Comparison of ENCODE assay signal across 16 cellular contexts in the genomic region with DNA sequence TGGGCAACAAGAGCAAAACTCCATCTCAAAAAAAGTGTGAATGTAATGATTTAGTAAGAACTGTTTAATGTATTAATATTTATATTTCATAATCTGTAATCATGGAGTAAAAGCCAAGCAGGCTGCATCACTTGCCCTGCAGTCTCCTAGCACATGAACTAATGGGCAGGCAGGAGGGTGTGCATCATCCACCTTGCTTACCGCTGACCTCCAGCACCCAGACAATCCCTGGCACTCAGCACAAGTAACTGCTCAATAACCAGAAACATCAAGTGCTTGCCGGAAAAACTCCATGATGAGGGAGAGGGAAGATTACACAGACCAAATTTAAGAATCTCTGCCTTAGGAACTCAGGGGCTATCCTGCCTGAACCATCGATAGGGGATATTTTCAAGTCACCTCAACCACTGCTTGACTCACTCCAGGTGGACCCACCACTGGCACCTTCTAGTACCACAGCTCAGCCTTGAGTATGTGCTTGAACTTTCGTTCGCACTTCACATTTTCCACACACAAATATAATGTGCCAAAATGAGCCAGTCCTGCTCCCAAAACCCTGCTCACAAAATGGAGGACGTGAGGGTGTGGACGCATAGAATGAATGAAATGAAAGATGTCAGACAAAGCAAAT. TPM values are rescaled to one million over a fixed set of nuclear protein-coding genes. Genes with fewer than 3 reads are reported as not detected.
A peak's percentile ranks its signal among the peaks of the same experiment; 100 is the strongest.
DNase-seq lines count a peak whose midpoint lies in the region; ATAC-seq and TF ChIP-seq lines count a peak whose summit lies in the region.
"Had no signal": no experiment of that assay in that cellular context is flagged by ENCODE, and none has a peak within 500 bp of the region (broad histone marks: within the 10 kb centered on the region; RNA-seq: fewer than 3 reads in every experiment).

No MANE protein-coding gene starts in this region.

- H3K9ac ChIP-seq in OCI-LY1 (ENCODE audit: low read length) (no peak overlapping the region), GM23248 (no peak overlapping the region)
- H3K9ac ChIP-seq: neural progenitor cell had no signal

- H3K4me1 ChIP-seq in CD4-positive, CD25-positive, alpha-beta regulatory T cell (ENCODE audit: control insufficient read depth, insufficient read depth, low read length, poor library complexity, severe bottlenecking): peaks cover 78% of the 10 kb centered on the region
- H3K4me1 ChIP-seq in OCI-LY1 (ENCODE audit: insufficient read depth, low read length, severe bottlenecking) (peaks cover 89% of the 10 kb centered on the region), esophagus squamous epithelium (peaks cover 64 to 100% (median 74%) of the 10 kb centered on the region in 3 donors), GM23248 (ENCODE audit: insufficient read depth) (peaks cover 28% of the 10 kb centered on the region)

- H3K4me1 Mint-ChIP-seq in CD4-positive, CD25-positive, alpha-beta regulatory T cell: peaks cover 32 to 93% (median 67%) of the 10 kb centered on the region in 4 donors
- H3K4me1 Mint-ChIP-seq in endothelial cell (ENCODE audit: unreplicated experiment) (peaks cover 44% of the 10 kb centered on the region), progenitor cell of endocrine pancreas (ENCODE audit: low read depth) (peaks cover 46% of the 10 kb centered on the region)

- peak overlapping the region; percentile 4 to 68 (median 48) for H3K4me3 Mint-ChIP-seq in CD4-positive, CD25-positive, alpha-beta regulatory T cell
- no peak overlapping the region for H3K4me3 Mint-ChIP-seq in endothelial cell (ENCODE audit: unreplicated experiment)
- no peak overlapping the region for H3K4me3 Mint-ChIP-seq in progenitor cell of endocrine pancreas (ENCODE audit: low read depth)
- H3K4me3 Mint-ChIP-seq: activated B cell treated with CpG ODN at 0.5 μM for 24 hours, neural progenitor cell had no signal

- TF ChIP-seq CTCF in OCI-LY1 (IDR thresholded peaks at IDR 0.05; ENCODE audit: low read length) (no peak), endothelial cell (IDR thresholded peaks at IDR 0.05; ENCODE audit: unreplicated experiment) (no peak), progenitor cell of endocrine pancreas (IDR thresholded peaks at IDR 0.05; ENCODE audit: unreplicated experiment) (no peak), esophagus squamous epithelium (IDR thresholded peaks at IDR 0.05) (no peak)

- in situ Hi-C loops in GM23248 (cut with MboI): no loop called here

- H3K27ac ChIP-seq in CD4-positive, CD25-positive, alpha-beta regulatory T cell (ENCODE audit: insufficient read depth, low read length, poor library complexity, severe bottlenecking): no peak overlapping the region
- H3K27ac ChIP-seq in OCI-LY1 (ENCODE audit: low read depth, low read length, poor library complexity, severe bottlenecking): peak overlapping the region; percentile 20
- peak overlapping the region in 1 of 4 donors; percentile 68 for H3K27ac ChIP-seq in esophagus squamous epithelium
- H3K27ac ChIP-seq in GM23248: no peak overlapping the region
- H3K27ac ChIP-seq: HL-60, neural progenitor cell had no signal

- H3K4me2 ChIP-seq in OCI-LY1 (ENCODE audit: low read length) (no peak overlapping the region), GM23248 (ENCODE audit: unreplicated experiment) (no peak overlapping the region)

- no peak for TF ChIP-seq POLR2A in esophagus squamous epithelium (IDR thresholded peaks at IDR 0.05)

- H3K27me3 ChIP-seq in CD4-positive, CD25-positive, alpha-beta regulatory T cell (ENCODE audit: control insufficient read depth, insufficient read depth, low read length): no peaks in the 10 kb centered on the region
- H3K27me3 ChIP-seq in OCI-LY1 (ENCODE audit: insufficient read depth, low read length) (no peaks in the 10 kb centered on the region), esophagus squamous epithelium (no peaks in the 10 kb centered on the region), GM23248 (replicated peaks; ENCODE audit: insufficient read depth) (no peaks in the 10 kb centered on the region)
- H3K27me3 ChIP-seq: breast epithelium, esophagus muscularis mucosa, neural progenitor cell had no signal

- no peaks in the 10 kb centered on the region for H3K36me3 ChIP-seq in CD4-positive, CD25-positive, alpha-beta regulatory T cell (ENCODE audit: control insufficient read depth, insufficient read depth, low read length)
- no peaks in the 10 kb centered on the region for H3K36me3 ChIP-seq in OCI-LY1 (ENCODE audit: insufficient read depth, low read length)
- H3K36me3 ChIP-seq in esophagus squamous epithelium: no peaks in the 10 kb centered on the region
- no peaks in the 10 kb centered on the region for H3K36me3 ChIP-seq in GM23248 (ENCODE audit: low read depth)
- H3K36me3 ChIP-seq: breast epithelium, esophagus muscularis mucosa, neural progenitor cell had no signal

- intact Hi-C loops in esophagus squamous epithelium (cut with DNase I): no loop called here

- H3K9me3 ChIP-seq in CD4-positive, CD25-positive, alpha-beta regulatory T cell (ENCODE audit: control insufficient read depth in 2 of 2, low read length in 2 of 2): no peaks in the 10 kb centered on the region
- H3K9me3 ChIP-seq in OCI-LY1 (ENCODE audit: low read length) (no peaks in the 10 kb centered on the region), esophagus squamous epithelium (no peaks in the 10 kb centered on the region), GM23248 (ENCODE audit: low read depth) (no peaks in the 10 kb centered on the region)
- H3K9me3 ChIP-seq: breast epithelium, esophagus muscularis mucosa had no signal

- H4K20me1 ChIP-seq in OCI-LY1 (ENCODE audit: insufficient read depth, low read length): no peaks in the 10 kb centered on the region
- peaks cover 52% of the 10 kb centered on the region; the same call in 1 of the 2 replicates for H4K20me1 ChIP-seq in GM23248 (ENCODE audit: insufficient read depth)

- 68 to 72% methylated on average over 7 of the region's 7 CpGs for WGBS in esophagus squamous epithelium, 2 donors
- WGBS in GM23248 (ENCODE audit: low coverage in 1 of 2, low lambda C conversion rate in 2 of 2, missing lambda C conversion rate in 2 of 2), 2 experiments: 82 to 89% methylated on average over 7 of the region's 7 CpGs

- no peak overlapping the region for H3K4me3 ChIP-seq in CD4-positive, CD25-positive, alpha-beta regulatory T cell (ENCODE audit: low read depth, low read length)
- H3K4me3 ChIP-seq in OCI-LY1 (ENCODE audit: low read depth, low read length, poor library complexity, severe bottlenecking) (no peak overlapping the region), esophagus squamous epithelium (no peak overlapping the region), GM23248 (no peak overlapping the region)
- H3K4me3 ChIP-seq: breast epithelium, esophagus muscularis mucosa, neural progenitor cell had no signal

- no peak for DNase-seq in CD4-positive, CD25-positive, alpha-beta regulatory T cell
- DNase-seq in endothelial cell (ENCODE audit: low spot score) (no peak), progenitor cell of endocrine pancreas (ENCODE audit: low spot score, unreplicated experiment) (no peak), esophagus squamous epithelium (lab: John Stamatoyannopoulos, UW) (no peak), GM23248 (no peak)
- DNase-seq: activated B cell treated with CpG ODN at 0.5 μM for 24 hours; GDM1; NCI-H187 treated with DMSO at 0.1 percent for 48 hours; NK-92 treated with Interleukin-12 subunit alpha and Interleukin-12 subunit beta, amount 100 ng/mL, for 24 hours; RPMI8226 had no signal

- H3F3A ChIP-seq in OCI-LY1 (ENCODE audit: insufficient read depth, low read length): peaks cover 3% of the 10 kb centered on the region; the same call in 1 of the 2 replicates
- peaks cover 20% of the 10 kb centered on the region for H3F3A ChIP-seq in GM23248 (ENCODE audit: insufficient read depth)

- H2AFZ ChIP-seq in OCI-LY1 (ENCODE audit: low read length) (no peak overlapping the region), GM23248 (no peak overlapping the region)
- H2AFZ ChIP-seq: neural progenitor cell had no signal

- H3K9me3 Mint-ChIP-seq in CD4-positive, CD25-positive, alpha-beta regulatory T cell: no peaks in the 10 kb centered on the region
- no peaks in the 10 kb centered on the region for H3K9me3 Mint-ChIP-seq in endothelial cell (ENCODE audit: unreplicated experiment)
- no peaks in the 10 kb centered on the region for H3K9me3 Mint-ChIP-seq in progenitor cell of endocrine pancreas (ENCODE audit: low read depth)
- H3K9me3 Mint-ChIP-seq: activated B cell treated with CpG ODN at 0.5 μM for 24 hours had no signal

- peaks cover 4% of the 10 kb centered on the region for H3K27me3 Mint-ChIP-seq in CD4-positive, CD25-positive, alpha-beta regulatory T cell
- H3K27me3 Mint-ChIP-seq in endothelial cell (ENCODE audit: unreplicated experiment) (peaks cover 3% of the 10 kb centered on the region), progenitor cell of endocrine pancreas (no peaks in the 10 kb centered on the region)
- H3K27me3 Mint-ChIP-seq: activated B cell treated with CpG ODN at 0.5 μM for 24 hours had no signal

- H3K27ac Mint-ChIP-seq in CD4-positive, CD25-positive, alpha-beta regulatory T cell: peak overlapping the region in 1 of 3 donors; percentile 55
- H3K27ac Mint-ChIP-seq in endothelial cell (ENCODE audit: unreplicated experiment) (peak overlapping the region; percentile 57), progenitor cell of endocrine pancreas (peak overlapping the region; percentile 76)
- H3K27ac Mint-ChIP-seq: neural progenitor cell had no signal

- H3K36me3 Mint-ChIP-seq in CD4-positive, CD25-positive, alpha-beta regulatory T cell: peaks cover 6% of the 10 kb centered on the region
- H3K36me3 Mint-ChIP-seq in endothelial cell (ENCODE audit: low read depth, unreplicated experiment) (no peaks in the 10 kb centered on the region), progenitor cell of endocrine pancreas (ENCODE audit: insufficient read depth) (no peaks in the 10 kb centered on the region)

- H3K9me2 ChIP-seq in OCI-LY1 (ENCODE audit: low read depth, low read length) (no peaks in the 10 kb centered on the region), GM23248 (ENCODE audit: insufficient read depth) (no peaks in the 10 kb centered on the region)

- ATAC-seq in CD4-positive, CD25-positive, alpha-beta regulatory T cell (ENCODE audit: low read depth in 2 of 2): no peak
- ATAC-seq in GM19397 (IDR thresholded peaks at IDR 0.05; ENCODE audit: unreplicated experiment): no peak

- peaks cover 92% of the 10 kb centered on the region for H3K79me2 ChIP-seq in OCI-LY1 (ENCODE audit: insufficient read depth, low read length)
- peaks cover 100% of the 10 kb centered on the region for H3K79me2 ChIP-seq in GM23248 (ENCODE audit: insufficient read depth)

RNA-seq across cellular contexts. Expression of a gene that starts 18.6 kb away (rescaled TPM):
- total RNA-seq in CD4-positive, CD25-positive, alpha-beta regulatory T cell: 168 TPM
- polyA plus RNA-seq in CD4-positive, CD25-positive, alpha-beta regulatory T cell: 10 to 100 TPM in 1 of 4 donors, 1 to 10 TPM in 3; 6.6 to 12.4 (median 9.3) TPM
- total RNA-seq in endothelial cell (ENCODE audit: unreplicated experiment): 136 TPM
- total RNA-seq in progenitor cell of endocrine pancreas: 144 and 148 TPM in 2 replicates
- total RNA-seq in esophagus squamous epithelium: 10 to 100 TPM in 3 of 4 donors, 1 to 10 TPM in 1; 7.7 to 38.2 (median 31.3) TPM
- 9.0 and 20.2 TPM in 2 replicates for total RNA-seq in GM23248 (2014; rRNA removed; shearing (Covaris generic))
- 17.5 and 18.6 TPM in 2 replicates for polyA plus RNA-seq in GM23248 (2016; fragmentation: Nextera tagmentation; extraction: Ambion mirVana)

Comparison
In these comparisons a context has a peak if more than half of its experiments do, and no peak if none do; other contexts are left out.
1. H3K4me3 Mint-ChIP-seq: peak in CD4-positive, CD25-positive, alpha-beta regulatory T cell (4 of 4); none in endothelial cell (single experiment) and progenitor cell of endocrine pancreas (single experiment).